In genomic region chr2:6089474-6089873, GRCh38 we compare ENCODE assay signal across 25 cellular contexts.
"Had no signal": no experiment of that assay in that cellular context is flagged by ENCODE, and none has a peak within 500 bp of the region (broad histone marks: within the 10 kb centered on the region; RNA-seq: fewer than 3 reads in every experiment).

No MANE protein-coding gene starts in this region.

- H3K27ac ChIP-seq: lower lobe of right lung, ovary, psoas muscle, sigmoid colon, thoracic aorta, tibial nerve, upper lobe of left lung had no signal

- H3K4me3 Mint-ChIP-seq: immature natural killer cell; naive thymus-derived CD8-positive, alpha-beta T cell; nephron progenitor cell; stimulated activated effector memory CD8-positive, alpha-beta T cell treated with anti-CD3 and anti-CD28 coated beads, Interleukin-12 subunit alpha, Interleukin-12 subunit beta, amount 100 ng/mL, for 72 hours had no signal

- H3K4me3 ChIP-seq: lower lobe of right lung, ovary, psoas muscle, sigmoid colon, thoracic aorta, tibial nerve, upper lobe of left lung had no signal

- H3K36me3 ChIP-seq: lower lobe of right lung, ovary, sigmoid colon, thoracic aorta, tibial nerve, upper lobe of left lung had no signal

- H3K4me1 ChIP-seq: lower lobe of right lung, psoas muscle, sigmoid colon, tibial nerve, upper lobe of left lung had no signal

- H3K9me3 ChIP-seq: lower lobe of right lung, ovary, psoas muscle, sigmoid colon, thoracic aorta, tibial nerve, upper lobe of left lung had no signal

- DNase-seq: cortex of kidney; effector CD4-positive, alpha-beta T cell; hypothalamus; immature natural killer cell; islet precursor cell; kidney glomerular epithelial cell; left colon; left ventricle myocardium superior; lower lobe of right lung; naive thymus-derived CD8-positive, alpha-beta T cell; nephron progenitor cell; occipital lobe; ovary; posterior cingulate gyrus; psoas muscle; right cardiac atrium; sigmoid colon; stimulated activated CD4-positive, alpha-beta T cell treated with anti-CD3 and anti-CD28 coated beads, Interleukin-2, amount 100 ng/mL, for 24 hours; stimulated activated CD4-positive, alpha-beta T cell treated with anti-CD3 and anti-CD28 coated beads, Interleukin-4, amount 100 ng/mL, for 24 hours; stimulated activated naive CD4-positive, alpha-beta T cell treated with Interleukin-2 at 50 U/mL for 16 hours; substantia nigra; upper lobe of left lung had no signal

- H3K4me1 Mint-ChIP-seq: immature natural killer cell; naive thymus-derived CD8-positive, alpha-beta T cell; nephron progenitor cell; stimulated activated effector memory CD8-positive, alpha-beta T cell treated with anti-CD3 and anti-CD28 coated beads, Interleukin-12 subunit alpha, Interleukin-12 subunit beta, amount 100 ng/mL, for 72 hours had no signal

- H3K27ac Mint-ChIP-seq: immature natural killer cell; naive thymus-derived CD8-positive, alpha-beta T cell; nephron progenitor cell; stimulated activated effector memory CD8-positive, alpha-beta T cell treated with anti-CD3 and anti-CD28 coated beads, Interleukin-12 subunit alpha, Interleukin-12 subunit beta, amount 100 ng/mL, for 72 hours had no signal

- H3K27me3 ChIP-seq: ovary, sigmoid colon, tibial nerve, upper lobe of left lung had no signal

- ATAC-seq: left colon; left ventricle myocardium superior; lower lobe of right lung; naive thymus-derived CD8-positive, alpha-beta T cell; psoas muscle; right cardiac atrium; stimulated activated effector memory CD8-positive, alpha-beta T cell treated with anti-CD3 and anti-CD28 coated beads, Interleukin-12 subunit alpha, Interleukin-12 subunit beta, amount 100 ng/mL, for 72 hours had no signal
